In genomic region chr11:70399681-70400112, GRCh38 we compare ENCODE assay signal across 8 cellular contexts. TPM values are rescaled to one million over a fixed set of nuclear protein-coding genes. Genes with fewer than 3 reads are reported as not detected.
DNase-seq lines count a peak whose midpoint lies in the region; ATAC-seq and TF ChIP-seq lines count a peak whose summit lies in the region.

No MANE protein-coding gene starts in this region.

- TF ChIP-seq CTCF in HFFc6 (IDR thresholded peaks at IDR 0.05): no peak
- no peak for TF ChIP-seq CTCF in parathyroid adenoma (IDR thresholded peaks at IDR 0.05)

- no peaks in the 10 kb centered on the region for H3K9me3 ChIP-seq in parathyroid adenoma (ENCODE audit: control insufficient read depth, low read length)

- ATAC-seq in left cardiac atrium: peak; percentile 59 to 85
- ATAC-seq in HG03159 (IDR thresholded peaks at IDR 0.05; ENCODE audit: unreplicated experiment): no peak

- H3K4me3 ChIP-seq in parathyroid adenoma (ENCODE audit: low read depth, low read length): peak overlapping the region; percentile 71

- peak overlapping the region; percentile 90 for H3K4me3 Mint-ChIP-seq in HFFc6

- peak overlapping the region; percentile 56 for H3K27ac ChIP-seq in angular gyrus (ENCODE audit: low read depth, low read length)
- no peak overlapping the region for H3K27ac ChIP-seq in parathyroid adenoma

- H3K9ac ChIP-seq in parathyroid adenoma: no peak overlapping the region

- H3K79me2 ChIP-seq in parathyroid adenoma: peaks cover 8% of the 10 kb centered on the region

- DNase-seq in 8988T (peak; percentile 92), HFFc6 (peak; percentile 97), left cardiac atrium (peak; percentile 89), NCI-H2029 treated with DMSO at 0.1 percent for 48 hours (lab: John Stamatoyannopoulos, UW) (no peak)
- DNase-seq in stimulated activated naive CD4-positive, alpha-beta T cell (lab: John Stamatoyannopoulos, UW): no peak

- H3K27me3 Mint-ChIP-seq in HFFc6 (ENCODE audit: insufficient read depth): 0 out of 2 replicates have a peak, but pooled peaks cover 2% of the 10 kb centered on the region

- no peaks in the 10 kb centered on the region for H3K36me3 ChIP-seq in parathyroid adenoma (ENCODE audit: control insufficient read depth, insufficient read depth, low read length)

- H3K27ac Mint-ChIP-seq in HFFc6: peak overlapping the region; percentile 93

- H3K36me3 Mint-ChIP-seq in HFFc6 (ENCODE audit: low read depth): peaks cover 29% of the 10 kb centered on the region

- peaks cover 35% of the 10 kb centered on the region for H3K4me1 Mint-ChIP-seq in HFFc6 (ENCODE audit: low read depth)

- H3K4me2 ChIP-seq in parathyroid adenoma (ENCODE audit: low read length): peak overlapping the region; percentile 66

- peaks cover 4% of the 10 kb centered on the region for H3K4me1 ChIP-seq in parathyroid adenoma

- intact Hi-C loops in left cardiac atrium (cut with DNase I): no loop called here

- H3K27me3 ChIP-seq in parathyroid adenoma (ENCODE audit: control insufficient read depth, insufficient read depth, low read length): no peaks in the 10 kb centered on the region

- no peak overlapping the region for H2AFZ ChIP-seq in parathyroid adenoma

- H3K9me3 Mint-ChIP-seq in HFFc6: no peaks in the 10 kb centered on the region

RNA-seq across cellular contexts. Expression of gene CTTN, which starts 1.4 kb away (rescaled TPM):
- total RNA-seq in HFFc6 (2021; fragmentation: NEBNext Ultra II Directional; extraction: Animal tissue kit (Norgen Biotek cat#: 25700)): 100 to 1,000 TPM; 365 to 411 (median 374) TPM
- total RNA-seq in left cardiac atrium: 100 to 1,000 TPM in 1 of 2 donors, 10 to 100 TPM in 1; 71.7 to 112 TPM

Comparison
In these comparisons a context has a peak if more than half of its experiments do, and no peak if none do; other contexts are left out.
1. DNase-seq: peak in 8988T (single experiment), HFFc6 (single experiment) and left cardiac atrium (single experiment); none in stimulated activated naive CD4-positive, alpha-beta T cell (0 of 6) and NCI-H2029 treated with DMSO at 0.1 percent for 48 hours (single experiment).